In the genomic region with DNA sequence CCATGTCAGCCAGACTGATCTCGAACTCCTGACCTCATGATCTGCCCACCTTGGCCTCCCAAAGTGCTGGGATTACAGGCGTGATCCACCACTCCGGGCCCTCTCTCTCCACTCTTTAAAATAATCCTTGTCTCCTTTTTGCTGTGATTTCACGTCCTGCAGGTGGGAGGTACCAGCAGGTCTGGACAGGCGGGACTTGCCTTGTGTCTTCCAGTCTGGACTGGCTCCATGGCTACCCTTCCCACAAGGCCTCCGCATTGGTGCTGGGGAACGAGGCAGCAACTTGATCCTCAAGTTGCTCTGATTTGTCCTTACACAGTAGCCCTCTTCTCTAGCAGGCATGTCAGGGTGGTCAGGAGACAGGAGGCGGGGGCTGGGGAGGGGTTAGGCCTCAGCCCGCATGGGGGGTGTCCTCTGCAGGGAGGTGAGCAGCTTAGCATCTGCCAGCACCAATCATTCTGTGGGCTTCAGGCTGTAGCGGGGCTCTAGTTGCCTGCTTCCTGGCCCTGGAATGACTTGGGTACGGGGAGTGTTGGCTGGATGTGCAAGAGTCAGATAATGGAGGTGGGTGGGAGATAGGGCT, we compare ENCODE assay signal across 1 cellular context.
TF ChIP-seq lines count a peak whose summit lies in the region.

No MANE protein-coding gene starts in this region.

TF ChIP-seq in A549, 52 proteins besides CTCF, POLR2A, EP300 and RAD21 (continued from another document):
- TF ChIP-seq, protein P1, sequence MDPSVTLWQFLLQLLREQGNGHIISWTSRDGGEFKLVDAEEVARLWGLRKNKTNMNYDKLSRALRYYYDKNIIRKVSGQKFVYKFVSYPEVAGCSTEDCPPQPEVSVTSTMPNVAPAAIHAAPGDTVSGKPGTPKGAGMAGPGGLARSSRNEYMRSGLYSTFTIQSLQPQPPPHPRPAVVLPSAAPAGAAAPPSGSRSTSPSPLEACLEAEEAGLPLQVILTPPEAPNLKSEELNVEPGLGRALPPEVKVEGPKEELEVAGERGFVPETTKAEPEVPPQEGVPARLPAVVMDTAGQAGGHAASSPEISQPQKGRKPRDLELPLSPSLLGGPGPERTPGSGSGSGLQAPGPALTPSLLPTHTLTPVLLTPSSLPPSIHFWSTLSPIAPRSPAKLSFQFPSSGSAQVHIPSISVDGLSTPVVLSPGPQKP (IDR thresholded peaks at IDR 0.05; ENCODE audit: low read depth, low read length), result no peak
- TF ChIP-seq RFX5 (IDR thresholded peaks at IDR 0.05) (no peak), HDAC2 (IDR thresholded peaks at IDR 0.05) (no peak), CEBPB (IDR thresholded peaks at IDR 0.05) (no peak), TP53 (CRISPR knock-in tag; IDR thresholded peaks at IDR 0.05) (no peak)
TF ChIP-seq in A549: peak in this region for 0.
